In the genomic region with DNA sequence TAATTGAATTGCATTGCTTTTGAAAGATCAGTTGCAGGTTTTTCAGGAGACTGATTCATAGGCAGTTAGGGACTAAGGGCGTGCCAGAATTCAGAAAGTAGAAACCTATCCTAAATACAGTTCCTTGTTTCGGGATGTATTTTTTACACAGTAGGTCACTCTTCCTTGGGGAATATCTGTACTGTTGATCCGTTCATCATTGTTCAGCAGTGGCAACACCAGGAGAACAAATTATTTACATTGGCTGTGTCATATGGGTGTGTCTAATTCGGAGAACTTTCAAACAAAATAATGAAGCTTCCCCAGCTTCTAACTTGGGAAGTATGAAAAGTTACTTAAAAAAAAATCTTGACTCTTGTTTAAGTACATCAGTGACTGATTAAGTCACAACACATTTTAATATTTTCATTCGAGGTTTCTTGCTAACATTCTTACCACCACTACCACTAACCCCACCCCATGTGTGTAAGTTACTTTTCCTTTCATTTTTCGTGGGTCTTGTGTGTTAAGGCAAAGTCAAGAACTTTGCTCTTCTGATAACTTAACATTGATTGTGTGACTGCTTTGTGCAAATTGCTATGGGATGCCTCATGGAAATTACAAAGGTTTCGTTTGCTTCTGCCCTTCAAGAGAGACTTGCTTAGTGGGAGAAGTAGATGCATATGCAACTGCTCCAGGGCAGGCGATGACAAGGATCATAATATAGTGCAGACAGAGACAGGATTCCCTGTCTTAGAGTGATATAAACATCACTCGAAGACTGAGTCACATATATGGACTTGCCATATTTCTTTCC, we compare ENCODE assay signal across 8 cellular contexts. TPM values are rescaled to one million over a fixed set of nuclear protein-coding genes. Genes with fewer than 3 reads are reported as not detected.
DNase-seq lines count a peak whose midpoint lies in the region; ATAC-seq and TF ChIP-seq lines count a peak whose summit lies in the region.

No MANE protein-coding gene starts in this region.

- no peak overlapping the region for H2AFZ ChIP-seq in PC-9

- H3K4me1 ChIP-seq in HEK293 (ENCODE audit: control insufficient read depth, insufficient read depth, low read length) (peaks cover 13% of the 10 kb centered on the region; the same call in 1 of the 2 replicates), PC-9 (replicated peaks; ENCODE audit: insufficient read depth) (peaks cover 48% of the 10 kb centered on the region)

- no TSS peak for BruUV-seq in PC-9 (replicated peaks; lab: Mats Ljungman, UMichigan)

- no peaks in the 10 kb centered on the region for H3K36me3 Mint-ChIP-seq in effector memory CD8-positive, alpha-beta T cell (ENCODE audit: insufficient read depth)
- no peaks in the 10 kb centered on the region for H3K36me3 Mint-ChIP-seq in naive thymus-derived CD8-positive, alpha-beta T cell

- H3K9me2 ChIP-seq in PC-9 (ENCODE audit: insufficient read depth), result no peaks in the 10 kb centered on the region

- peak overlapping the region; percentile 66 to 83 for H3K4me3 Mint-ChIP-seq in effector memory CD8-positive, alpha-beta T cell
- peak overlapping the region; percentile 78 to 96 (median 90) for H3K4me3 Mint-ChIP-seq in naive thymus-derived CD8-positive, alpha-beta T cell

- peaks cover 24 to 38% of the 10 kb centered on the region in 2 donors for H3K4me1 Mint-ChIP-seq in effector memory CD8-positive, alpha-beta T cell (ENCODE audit: low read depth in 2 of 2)
- H3K4me1 Mint-ChIP-seq in naive thymus-derived CD8-positive, alpha-beta T cell, result peaks cover 26 to 46% (median 42%) of the 10 kb centered on the region in 4 donors

- H3K27me3 Mint-ChIP-seq in effector memory CD8-positive, alpha-beta T cell, result no peaks in the 10 kb centered on the region
- H3K27me3 Mint-ChIP-seq in naive thymus-derived CD8-positive, alpha-beta T cell, result no peaks in the 10 kb centered on the region

- no peaks in the 10 kb centered on the region for H3K27me3 ChIP-seq in PC-9 (ENCODE audit: insufficient read depth, low read depth)

- intact Hi-C loops in PC-9 (cut with micrococcal nuclease; ENCODE audit: unreplicated experiment), result loop anchor here (1.0 to 10.0 kb wide), 7 partner anchors 81 to 453 kb away; a partner anchor contains a TSS

- no peaks in the 10 kb centered on the region for H3K9me3 ChIP-seq in HEK293 (ENCODE audit: control insufficient read depth, insufficient read depth, low read depth, low read length)
- H3K9me3 ChIP-seq in PC-9 (ENCODE audit: insufficient read depth, low read depth), result peaks cover 4% of the 10 kb centered on the region; the same call in 1 of the 2 replicates

- POLR2A ChIA-PET in HEK293 (lab: Yijun Ruan, JAX) (no interaction called here), PC-9 (lab: Charles Lee; ENCODE audit: unreplicated experiment) (no interaction called here)
- POLR2A ChIA-PET in naive thymus-derived CD8-positive, alpha-beta T cell (lab: Charles Lee), result no interaction called here

- no peaks in the 10 kb centered on the region for H3K79me2 ChIP-seq in PC-9 (ENCODE audit: low read depth)

- H3K36me3 ChIP-seq in HEK293 (ENCODE audit: control insufficient read depth in 2 of 2, insufficient read depth in 1 of 2, low read length in 2 of 2), result no peaks in the 10 kb centered on the region
- no peaks in the 10 kb centered on the region for H3K36me3 ChIP-seq in PC-9 (ENCODE audit: low read depth)

- TF ChIP-seq CTCF in HEK293 (tag by site-specific recombination; IDR thresholded peaks at IDR 0.05) (no peak), PC-9 (conservative IDR thresholded peaks at IDR 0.05) (no peak)

- no peaks in the 10 kb centered on the region for H4K20me1 ChIP-seq in PC-9 (ENCODE audit: insufficient read depth)

- DNase-seq in NCI-H2196 (lab: John Stamatoyannopoulos, UW; ENCODE audit: unreplicated experiment) (peak; percentile 35), NCI-H2196 treated with DMSO at 0.1 percent for 48 hours (lab: John Stamatoyannopoulos, UW; ENCODE audit: unreplicated experiment) (no peak), PC-9 (no peak), cortex of kidney (lab: John Stamatoyannopoulos, UW) (no peak), OCI-M2 (lab: John Stamatoyannopoulos, UW; ENCODE audit: unreplicated experiment) (no peak)
- peak; percentile 5 to 23 (median 13) for DNase-seq in effector memory CD8-positive, alpha-beta T cell
- DNase-seq in naive thymus-derived CD8-positive, alpha-beta T cell, result peak in 4 of 10 donors; percentile 4 to 62 (median 56)

- no peaks in the 10 kb centered on the region for H3K9me3 Mint-ChIP-seq in effector memory CD8-positive, alpha-beta T cell
- no peaks in the 10 kb centered on the region for H3K9me3 Mint-ChIP-seq in naive thymus-derived CD8-positive, alpha-beta T cell

- H3K4me3 ChIP-seq in HEK293 (ENCODE audit: low read depth, low read length), result no peak overlapping the region
- no peak overlapping the region for H3K4me3 ChIP-seq in PC-9

- peak overlapping the region; percentile 88 to 93 for H3K27ac Mint-ChIP-seq in effector memory CD8-positive, alpha-beta T cell
- peak overlapping the region; percentile 83 to 97 (median 95) for H3K27ac Mint-ChIP-seq in naive thymus-derived CD8-positive, alpha-beta T cell

- H3F3A ChIP-seq in PC-9 (ENCODE audit: insufficient read depth, low read depth), result peaks cover 20% of the 10 kb centered on the region

- no peak overlapping the region for H3K27ac ChIP-seq in HEK293 (ENCODE audit: extremely low read depth, low read depth, low read length)
- H3K27ac ChIP-seq in PC-9, result no peak overlapping the region

- peak; percentile 86 for ATAC-seq in effector memory CD8-positive, alpha-beta T cell (replicated peaks)
- ATAC-seq in naive thymus-derived CD8-positive, alpha-beta T cell, result peak; percentile 69 to 82

- H3K4me2 ChIP-seq in PC-9, result peak overlapping the region; percentile 17; the same call in 1 of the 2 replicates

- CTCF ChIA-PET in HEK293 (lab: Yijun Ruan, JAX), result interaction anchor here (0.8 to 2.5 kb wide), 4 partner anchors 12 to 75 kb away, joined by 3 to 10 read pairs (median 4); no protein-coding TSS in a partner anchor
- CTCF ChIA-PET in PC-9 (lab: Charles Lee), result interaction anchor here (1.0 to 1.5 kb wide), 3 partner anchors 81 to 428 kb away, joined by 3 to 6 read pairs (median 3); no protein-coding TSS in a partner anchor

TF ChIP-seq in HEK293, 187 proteins besides CTCF, POLR2A, EP300 and RAD21:
- TF ChIP-seq ZNF214 (tag by site-specific recombination; IDR thresholded peaks at IDR 0.05; ENCODE audit: borderline replicate concordance), result no peak
- no peak for TF ChIP-seq ZNF146 (tag by site-specific recombination; IDR thresholded peaks at IDR 0.05)
- TF ChIP-seq ZBTB17 (tag by site-specific recombination; IDR thresholded peaks at IDR 0.05), result peak; percentile 47; the same call in 1 of the 2 replicates
- TF ChIP-seq KLF1 (tag by site-specific recombination; IDR thresholded peaks at IDR 0.05), result 0 out of 2 replicates have a peak, but pooled peaks have one; percentile 13
- no peak for TF ChIP-seq SP3 (tag by site-specific recombination; IDR thresholded peaks at IDR 0.05)
- 0 out of 2 replicates have a peak, but pooled peaks have one; percentile 16 for TF ChIP-seq ZNF335 (tag by site-specific recombination; conservative IDR thresholded peaks at IDR 0.05)
- TF ChIP-seq, protein P1, sequence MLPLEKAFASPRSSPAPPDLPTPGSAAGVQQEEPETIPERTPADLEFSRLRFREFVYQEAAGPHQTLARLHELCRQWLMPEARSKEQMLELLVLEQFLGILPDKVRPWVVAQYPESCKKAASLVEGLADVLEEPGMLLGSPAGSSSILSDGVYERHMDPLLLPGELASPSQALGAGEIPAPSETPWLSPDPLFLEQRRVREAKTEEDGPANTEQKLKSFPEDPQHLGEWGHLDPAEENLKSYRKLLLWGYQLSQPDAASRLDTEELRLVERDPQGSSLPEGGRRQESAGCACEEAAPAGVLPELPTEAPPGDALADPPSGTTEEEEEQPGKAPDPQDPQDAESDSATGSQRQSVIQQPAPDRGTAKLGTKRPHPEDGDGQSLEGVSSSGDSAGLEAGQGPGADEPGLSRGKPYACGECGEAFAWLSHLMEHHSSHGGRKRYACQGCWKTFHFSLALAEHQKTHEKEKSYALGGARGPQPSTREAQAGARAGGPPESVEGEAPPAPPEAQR (tag by site-specific recombination; IDR thresholded peaks at IDR 0.05), result no peak
- TF ChIP-seq ZNF274 (IDR thresholded peaks at IDR 0.05; ENCODE audit: low read length), result no peak
- TF ChIP-seq ZNF274 (tag by site-specific recombination; IDR thresholded peaks at IDR 0.05; ENCODE audit: borderline replicate concordance), result no peak

RNA-seq across cellular contexts. Expression of a gene that starts 43.8 kb away (rescaled TPM):
- 147 and 166 TPM in 2 replicates for total RNA-seq in PC-9 (2021)
- total RNA-seq in naive thymus-derived CD8-positive, alpha-beta T cell, result 10 to 100 TPM; 29.7 to 35.9 TPM
- polyA plus RNA-seq in naive thymus-derived CD8-positive, alpha-beta T cell, result 10 to 100 TPM; 78.6 to 97.5 (median 89.5) TPM

Comparison
In these comparisons a context has a peak if more than half of its experiments do, and no peak if none do; other contexts are left out.
1. DNase-seq: peak in NCI-H2196 (single experiment) and effector memory CD8-positive, alpha-beta T cell (3 of 3); none in NCI-H2196 treated with DMSO at 0.1 percent for 48 hours (single experiment), PC-9 (0 of 2), cortex of kidney (single experiment) and OCI-M2 (single experiment).